8 cellular contexts compared by ENCODE assay signal in the genomic region with DNA sequence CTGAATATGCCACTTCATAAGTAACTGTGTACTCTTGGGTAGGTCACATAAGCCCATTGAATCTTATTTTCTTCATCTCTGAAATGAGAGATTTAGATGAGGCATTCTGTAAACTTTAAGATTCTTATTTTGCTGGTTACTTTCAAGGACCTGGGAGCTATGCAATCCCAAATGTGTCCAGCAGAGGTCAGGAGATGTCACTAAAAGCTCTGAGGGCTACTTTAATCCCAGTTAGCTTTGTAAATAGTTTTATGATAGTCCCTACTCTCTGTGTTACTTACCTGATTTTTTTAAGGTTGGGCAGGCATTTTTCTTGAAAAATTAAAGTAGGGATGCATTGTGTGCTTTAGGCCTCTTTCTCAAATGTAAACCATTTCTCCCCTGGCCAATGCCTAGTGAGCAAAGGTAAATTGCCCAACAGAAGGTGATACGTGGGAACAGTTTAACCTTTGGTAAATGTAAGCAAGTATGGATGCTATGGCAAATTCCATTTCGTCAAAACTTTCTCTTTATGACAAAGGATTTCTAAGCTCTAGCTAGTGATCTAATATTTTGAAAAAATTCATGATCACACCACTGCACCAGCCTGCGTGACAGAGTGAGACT. TPM values are rescaled to one million over a fixed set of nuclear protein-coding genes. Genes with fewer than 3 reads are reported as not detected.
DNase-seq lines count a peak whose midpoint lies in the region; ATAC-seq lines count a peak whose summit lies in the region.

No MANE protein-coding gene starts in this region.

- DNase-seq in COLO668 (lab: John Stamatoyannopoulos, UW; ENCODE audit: unreplicated experiment) = peak; percentile 48
- peak; percentile 87 for DNase-seq in HT-29 (ENCODE audit: low spot score)
- peak; percentile 96 for DNase-seq in OCI-M1 (lab: John Stamatoyannopoulos, UW)
- DNase-seq in activated CD8-positive, alpha-beta memory T cell treated with anti-CD3 and anti-CD28 coated beads, Interleukin-2, amount 50 U/mL, for 48 hours = peak; percentile 87
- peak; percentile 87 for DNase-seq in natural killer cell treated with Interleukin-12 subunit alpha and Interleukin-12 subunit beta and Interleukin-15 and Interleukin-18, amount 100 ng/mL, for 72 hours (ENCODE audit: low spot score)
- DNase-seq in stimulated activated naive CD8-positive, alpha-beta T cell treated with anti-CD3 and anti-CD28 coated beads, Interleukin-15, Interleukin-2, amounts not matched to agents 100 U/mL and 50 U/mL, for 24 hours = peak; percentile 77

- H3K9me3 Mint-ChIP-seq in natural killer cell treated with Interleukin-12 subunit alpha and Interleukin-12 subunit beta and Interleukin-15 and Interleukin-18, amount 100 ng/mL, for 72 hours = no peaks in the 10 kb centered on the region

- H3K4me1 Mint-ChIP-seq in natural killer cell treated with Interleukin-12 subunit alpha and Interleukin-12 subunit beta and Interleukin-15 and Interleukin-18, amount 100 ng/mL, for 72 hours (ENCODE audit: low read depth in 2 of 2) = peaks cover 27 to 33% of the 10 kb centered on the region in 2 donors

- no peaks in the 10 kb centered on the region for H3K36me3 Mint-ChIP-seq in natural killer cell treated with Interleukin-12 subunit alpha and Interleukin-12 subunit beta and Interleukin-15 and Interleukin-18, amount 100 ng/mL, for 72 hours

- H3K4me3 Mint-ChIP-seq in natural killer cell treated with Interleukin-12 subunit alpha and Interleukin-12 subunit beta and Interleukin-15 and Interleukin-18, amount 100 ng/mL, for 72 hours = no peak overlapping the region

- peak; percentile 53 for ATAC-seq in esophagus mucosa
- no peak for ATAC-seq in natural killer cell treated with Interleukin-12 subunit alpha and Interleukin-12 subunit beta and Interleukin-15 and Interleukin-18, amount 100 ng/mL, for 72 hours
- ATAC-seq in stimulated activated naive CD8-positive, alpha-beta T cell treated with anti-CD3 and anti-CD28 coated beads, Interleukin-15, Interleukin-2, amounts not matched to agents 100 U/mL and 50 U/mL, for 24 hours = no peak
- ATAC-seq in GM19395 (IDR thresholded peaks at IDR 0.05; ENCODE audit: unreplicated experiment) = no peak

- H3K27me3 Mint-ChIP-seq in natural killer cell treated with Interleukin-12 subunit alpha and Interleukin-12 subunit beta and Interleukin-15 and Interleukin-18, amount 100 ng/mL, for 72 hours = peaks cover 0 to 4% of the 10 kb centered on the region in 2 donors

- H3K27ac Mint-ChIP-seq in natural killer cell treated with Interleukin-12 subunit alpha and Interleukin-12 subunit beta and Interleukin-15 and Interleukin-18, amount 100 ng/mL, for 72 hours = no peak overlapping the region

RNA-seq across cellular contexts. Expression of gene WSB1, which starts 57.1 kb away (rescaled TPM):
- total RNA-seq in HT-29 (2014; rRNA removed; shearing (Covaris generic)) = 32.0 and 53.2 TPM in 2 replicates
- total RNA-seq in esophagus mucosa = 79.4 TPM
- total RNA-seq in natural killer cell treated with Interleukin-12 subunit alpha and Interleukin-12 subunit beta and Interleukin-15 and Interleukin-18, amount 100 ng/mL, for 72 hours = 100 to 1,000 TPM; 129 to 174 TPM
